In genomic region chr11:98711011-98711410, GRCh38 we compare ENCODE assay signal across 14 cellular contexts.
"Had no signal": no experiment of that assay in that cellular context is flagged by ENCODE, and none has a peak within 500 bp of the region (broad histone marks: within the 10 kb centered on the region; RNA-seq: fewer than 3 reads in every experiment).

No MANE protein-coding gene starts in this region.

- H3K4me1 Mint-ChIP-seq: activated naive CD8-positive, alpha-beta T cell treated with anti-CD3 and anti-CD28 coated beads for 36 hours; stimulated activated memory B cell treated with anti-CD40 and anti-IgM and Interleukin-4, amounts not matched to agents 10 μg/mL and 1 μg/mL and 100 μg/mL, for 72 hours; T-cell had no signal

- ATAC-seq: activated CD8-positive, alpha-beta T cell treated with anti-CD3 and anti-CD28 coated beads for 36 hours; activated T-cell treated with anti-CD3 and anti-CD28 coated beads, Interleukin-2, amount 50 U/mL, for 72 hours; heart right ventricle; left ventricle myocardium superior; stimulated activated memory B cell treated with anti-CD40 and anti-IgM and Interleukin-4, amounts not matched to agents 10 μg/mL and 1 μg/mL and 100 μg/mL, for 72 hours; T-cell had no signal

- H3K27ac Mint-ChIP-seq: activated CD8-positive, alpha-beta T cell treated with anti-CD3 and anti-CD28 coated beads for 36 hours; activated naive CD8-positive, alpha-beta T cell treated with anti-CD3 and anti-CD28 coated beads for 36 hours; activated T-cell treated with anti-CD3 and anti-CD28 coated beads, Interleukin-2, amount 50 U/mL, for 72 hours; stimulated activated memory B cell treated with anti-CD40 and anti-IgM and Interleukin-4, amounts not matched to agents 10 μg/mL and 1 μg/mL and 100 μg/mL, for 72 hours; T-cell had no signal

- H3K36me3 Mint-ChIP-seq: activated naive CD8-positive, alpha-beta T cell treated with anti-CD3 and anti-CD28 coated beads for 36 hours; stimulated activated memory B cell treated with anti-CD40 and anti-IgM and Interleukin-4, amounts not matched to agents 10 μg/mL and 1 μg/mL and 100 μg/mL, for 72 hours; T-cell had no signal

- H3K4me3 Mint-ChIP-seq: activated CD8-positive, alpha-beta T cell treated with anti-CD3 and anti-CD28 coated beads for 36 hours; activated naive CD8-positive, alpha-beta T cell treated with anti-CD3 and anti-CD28 coated beads for 36 hours; activated T-cell treated with anti-CD3 and anti-CD28 coated beads, Interleukin-2, amount 50 U/mL, for 72 hours; stimulated activated memory B cell treated with anti-CD40 and anti-IgM and Interleukin-4, amounts not matched to agents 10 μg/mL and 1 μg/mL and 100 μg/mL, for 72 hours; T-cell had no signal

- H3K27me3 Mint-ChIP-seq: activated CD8-positive, alpha-beta T cell treated with anti-CD3 and anti-CD28 coated beads for 36 hours; activated naive CD8-positive, alpha-beta T cell treated with anti-CD3 and anti-CD28 coated beads for 36 hours; stimulated activated memory B cell treated with anti-CD40 and anti-IgM and Interleukin-4, amounts not matched to agents 10 μg/mL and 1 μg/mL and 100 μg/mL, for 72 hours; T-cell had no signal

- DNase-seq: activated CD4-positive, alpha-beta T cell treated with anti-CD3 and anti-CD28 coated beads for 4 hours; activated CD8-positive, alpha-beta memory T cell treated with anti-CD3 and anti-CD28 coated beads, Interleukin-2, amount 50 U/mL, for 4 hours; activated CD8-positive, alpha-beta T cell treated with anti-CD3 and anti-CD28 coated beads for 36 hours; activated gamma-delta T cell treated with Interleukin-2 at 50 U/mL for 16 hours; activated naive CD8-positive, alpha-beta T cell treated with anti-CD3 and anti-CD28 coated beads for 36 hours; activated T-cell treated with anti-CD3 and anti-CD28 coated beads, Interleukin-2, amount 50 U/mL, for 72 hours; colonic mucosa; effector CD4-positive, alpha-beta T cell; heart right ventricle; left ventricle myocardium superior; retina; T-cell; transverse colon had no signal
